ENCODE assay signal across 27 cellular contexts in the genomic region with DNA sequence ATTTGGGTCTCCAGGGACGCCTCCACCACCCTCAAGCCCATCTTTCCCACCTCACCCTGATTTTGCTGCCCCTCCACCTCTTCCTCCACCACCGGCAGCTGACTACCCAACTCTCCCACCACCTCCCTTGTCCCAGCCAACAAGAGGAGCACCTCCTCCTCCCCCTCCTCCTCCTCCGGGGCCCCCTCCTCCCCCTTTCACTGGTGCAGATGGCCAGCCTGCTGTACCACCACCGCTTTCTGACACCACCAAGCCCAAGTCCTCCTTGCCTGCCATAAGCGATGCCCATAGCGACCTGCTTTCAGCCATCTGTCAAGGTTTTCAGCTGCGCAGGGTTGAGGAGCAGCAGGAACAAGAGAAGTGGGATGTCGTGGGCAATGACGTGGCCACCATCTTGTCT.
"Had no signal": no experiment of that assay in that cellular context is flagged by ENCODE, and none has a peak within 500 bp of the region (broad histone marks: within the 10 kb centered on the region; RNA-seq: fewer than 3 reads in every experiment).

No MANE protein-coding gene starts in this region.

- H3K27ac ChIP-seq: stomach, suprapubic skin, testis, thoracic aorta, tibial artery, tibial nerve, transverse colon, upper lobe of left lung, upper lobe of right lung, uterus, vagina had no signal

- H3K4me1 ChIP-seq: stomach, suprapubic skin, testis, tibial artery, tibial nerve, transverse colon, upper lobe of left lung, upper lobe of right lung, uterus, vagina had no signal

- DNase-seq: stimulated activated CD4-positive, alpha-beta T cell treated with anti-CD3 and anti-CD28 coated beads, Interleukin-2, amount 100 ng/mL, for 48 hours; stimulated activated CD4-positive, alpha-beta T cell treated with anti-CD3 and anti-CD28 coated beads, Interleukin-4, amount 100 ng/mL, for 1 hour; stimulated activated CD4-positive, alpha-beta T cell treated with anti-CD3 and anti-CD28 coated beads, Interleukin-4, amount 100 ng/mL, for 24 hours; stimulated activated CD4-positive, alpha-beta T cell treated with anti-CD3 and anti-CD28 coated beads, Interleukin-4, amount 100 ng/mL, for 4 hours; stimulated activated CD8-positive, alpha-beta memory T cell treated with anti-CD3 and anti-CD28 coated beads, Interleukin-4, amount 100 ng/mL, for 48 hours; stimulated activated naive B cell treated with anti-CD40 and anti-IgM and Interleukin-4, amounts not matched to agents 10 μg/mL and 1 μg/mL and 100 μg/mL, for 72 hours; stimulated activated naive CD4-positive, alpha-beta T cell; stimulated activated naive CD4-positive, alpha-beta T cell treated with Interleukin-2 at 50 U/mL for 16 hours; stimulated activated naive CD8-positive, alpha-beta T cell treated with anti-CD3 and anti-CD28 coated beads, Interleukin-15, amount 100 ng/mL, for 72 hours; stimulated activated naive CD8-positive, alpha-beta T cell treated with anti-CD3 and anti-CD28 coated beads, Interleukin-15, Interleukin-2, amounts not matched to agents 100 U/mL and 50 U/mL, for 24 hours; stomach; substantia nigra; testis; thyroid gland; tibial artery; transverse colon; trophoblast cell; upper lobe of left lung; upper lobe of right lung; uterus had no signal

- FAIRE-seq: urothelium cell line had no signal

- H3K36me3 ChIP-seq: stomach, suprapubic skin, thoracic aorta, thyroid gland, tibial artery, tibial nerve, transverse colon, upper lobe of left lung, upper lobe of right lung, uterus, vagina had no signal

- ATAC-seq: stimulated activated effector memory CD8-positive, alpha-beta T cell treated with anti-CD3 and anti-CD28 coated beads, Interleukin-12 subunit alpha, Interleukin-12 subunit beta, amount 100 ng/mL, for 72 hours; stimulated activated memory B cell treated with anti-CD40 and anti-IgM and Interleukin-4, amounts not matched to agents 10 μg/mL and 1 μg/mL and 100 μg/mL, for 72 hours; stimulated activated naive B cell treated with anti-CD40 and anti-IgM and Interleukin-4, amounts not matched to agents 10 μg/mL and 1 μg/mL and 100 μg/mL, for 72 hours; stimulated activated naive CD8-positive, alpha-beta T cell treated with anti-CD3 and anti-CD28 coated beads, Interleukin-15, amount 100 ng/mL, for 72 hours; stimulated activated naive CD8-positive, alpha-beta T cell treated with anti-CD3 and anti-CD28 coated beads, Interleukin-15, Interleukin-2, amounts not matched to agents 100 U/mL and 50 U/mL, for 24 hours; upper lobe of right lung had no signal

- H3K27me3 ChIP-seq: stomach, suprapubic skin, testis, thyroid gland, tibial artery, tibial nerve, transverse colon, upper lobe of left lung, upper lobe of right lung, uterus, vagina had no signal

- H3K4me3 ChIP-seq: stomach, suprapubic skin, testis, thoracic aorta, thyroid gland, tibial artery, tibial nerve, transverse colon, upper lobe of left lung, upper lobe of right lung, uterus, vagina had no signal

- H3K9me3 ChIP-seq: stomach, suprapubic skin, testis, thoracic aorta, thyroid gland, tibial artery, tibial nerve, transverse colon, upper lobe of left lung, upper lobe of right lung, uterus, vagina had no signal
